ENCODE assay signal across 26 cellular contexts in genomic region chr10:121740069-121740468, GRCh38.
"Had no signal": no experiment of that assay in that cellular context is flagged by ENCODE, and none has a peak within 500 bp of the region (broad histone marks: within the 10 kb centered on the region; RNA-seq: fewer than 3 reads in every experiment).

No MANE protein-coding gene starts in this region.

- H3K4me1 ChIP-seq: colonic mucosa, esophagus squamous epithelium, gastrocnemius medialis, lower lobe of right lung had no signal

- H3K36me3 ChIP-seq: colonic mucosa had no signal

- H3K4me3 ChIP-seq: colonic mucosa, esophagus squamous epithelium, gastrocnemius medialis, heart right ventricle, left lung, lower lobe of right lung had no signal

- H3K4me3 Mint-ChIP-seq: dendritic cell treated with granulocyte-macrophage colony-stimulating factor and Interleukin-4, amounts not matched to agents 40 ng/mL and 50 ng/mL, for 4 days; effector memory CD8-positive, alpha-beta T cell; endodermal cell; naive thymus-derived CD4-positive, alpha-beta T cell had no signal

- FAIRE-seq: endometrium, islet of Langerhans, keratinocyte had no signal

- H3K9me3 Mint-ChIP-seq: dendritic cell treated with granulocyte-macrophage colony-stimulating factor and Interleukin-4, amounts not matched to agents 40 ng/mL and 50 ng/mL, for 4 days; effector memory CD8-positive, alpha-beta T cell; endodermal cell; naive thymus-derived CD4-positive, alpha-beta T cell had no signal

- DNase-seq: colonic mucosa; cortex of kidney; effector CD8-positive, alpha-beta T cell; effector memory CD8-positive, alpha-beta T cell; endodermal cell; erythroblast; esophagus squamous epithelium; foreskin fibroblast; foreskin melanocyte; gastrocnemius medialis; glutamatergic neuron; head of caudate nucleus; heart right ventricle; hippocampal formation; left cardiac atrium; left lung; left ventricle myocardium superior; lower lobe of right lung; mesenchymal stem cell; midbrain; naive thymus-derived CD4-positive, alpha-beta T cell had no signal

- H3K9me3 ChIP-seq: colonic mucosa, esophagus squamous epithelium, gastrocnemius medialis, heart right ventricle, left lung, lower lobe of right lung had no signal

- H3K27ac ChIP-seq: colonic mucosa, epithelial cell of prostate, esophagus squamous epithelium, gastrocnemius medialis, heart right ventricle, left lung, lower lobe of right lung had no signal

- H3K4me1 Mint-ChIP-seq: endodermal cell had no signal

- H3K27ac Mint-ChIP-seq: dendritic cell treated with granulocyte-macrophage colony-stimulating factor and Interleukin-4, amounts not matched to agents 40 ng/mL and 50 ng/mL, for 4 days; effector memory CD8-positive, alpha-beta T cell; endodermal cell; naive thymus-derived CD4-positive, alpha-beta T cell had no signal

- H3K27me3 ChIP-seq: esophagus squamous epithelium, gastrocnemius medialis had no signal
